8 cellular contexts compared by ENCODE assay signal in genomic region chr5:177350776-177351391, GRCh38. TPM values are rescaled to one million over a fixed set of nuclear protein-coding genes. Genes with fewer than 3 reads are reported as not detected.
A peak's percentile ranks its signal among the peaks of the same experiment; 100 is the strongest.
DNase-seq lines count a peak whose midpoint lies in the region; ATAC-seq and TF ChIP-seq lines count a peak whose summit lies in the region.

No MANE protein-coding gene starts in this region.

- H3K23ac ChIP-seq in IMR-90 (ENCODE audit: low read depth, low read length) = peak overlapping the region; percentile 57

- H3K9ac ChIP-seq in IMR-90 (ENCODE audit: low read depth, low read length) (peak overlapping the region; percentile 78), colonic mucosa (ENCODE audit: low read depth in 2 of 2, low read length in 2 of 2) (peak overlapping the region; percentile 74 to 93)

- H2BK15ac ChIP-seq in IMR-90 (ENCODE audit: low read depth, low read length) = no peak overlapping the region

- H3K9me1 ChIP-seq in IMR-90 (ENCODE audit: insufficient read depth, low read length) = peaks cover 10% of the 10 kb centered on the region; the same call in 1 of the 2 replicates

- no TSS peak for BruUV-seq in IMR-90 (replicated peaks; lab: Mats Ljungman, UMichigan)

- H3K14ac ChIP-seq in IMR-90 (replicated peaks; ENCODE audit: low read depth, low read length) = peak overlapping the region; percentile 95

- CTCF ChIA-PET in IMR-90 (lab: Yijun Ruan, JAX) = interaction anchor here (0.7 to 1.4 kb wide), 2 partner anchors 40 to 103 kb away, joined by 3 read pairs; no protein-coding TSS in a partner anchor
- CTCF ChIA-PET in naive thymus-derived CD4-positive, alpha-beta T cell (lab: Charles Lee) = interaction anchor here (1.0 to 3.4 kb wide), 5 partner anchors 9 to 104 kb away, joined by 3 to 13 read pairs (median 4); no protein-coding TSS in a partner anchor

- H2AK5ac ChIP-seq in IMR-90 (ENCODE audit: low read depth, low read length) = peak overlapping the region; percentile 98

- H3K27ac Mint-ChIP-seq in naive thymus-derived CD4-positive, alpha-beta T cell = peak overlapping the region; percentile 93 to 100 (median 99)

- H3K4me2 ChIP-seq in IMR-90 (ENCODE audit: low read depth, low read length) = peak overlapping the region; percentile 98

- intact Hi-C loops in IMR-90 (cut with micrococcal nuclease) (no loop called here), colonic mucosa (cut with DNase I) (no loop called here)
- intact Hi-C loops in naive thymus-derived CD4-positive, alpha-beta T cell (cut with micrococcal nuclease) = loop anchor here (1.0 to 5.0 kb wide), 11 partner anchors 11 to 962 kb away; partner anchors contain the start of genes RNF44 (in 2 of the 2), GRK6 (in 1 of the 2), HIGD2A (in 1 of the 2) and NOP16 (in 1 of the 2)

- H4K20me1 ChIP-seq in IMR-90 (ENCODE audit: insufficient read depth, low read length) = peaks cover 12% of the 10 kb centered on the region

- TF ChIP-seq POLR2A in IMR-90 (IDR thresholded peaks at IDR 0.05; ENCODE audit: low read depth, low read length) = no peak

- H3K79me1 ChIP-seq in IMR-90 (ENCODE audit: low read depth in 1 of 2, low read length in 2 of 2) = peaks cover 37 to 40% of the 10 kb centered on the region in 2 experiments

- H3K18ac ChIP-seq in IMR-90 (ENCODE audit: low read depth, low read length) = peak overlapping the region; percentile 7; the same call in 1 of the 2 replicates

- H2BK120ac ChIP-seq in IMR-90 (ENCODE audit: low read depth, low read length) = no peak overlapping the region

- H3K4me1 Mint-ChIP-seq in naive thymus-derived CD4-positive, alpha-beta T cell = peaks cover 54 to 79% (median 69%) of the 10 kb centered on the region in 7 donors

- H4K91ac ChIP-seq in IMR-90 (ENCODE audit: insufficient read depth, low read depth, low read length) = peak overlapping the region; percentile 77

- peak overlapping the region; percentile 93 to 99 (median 98) for H3K4me3 Mint-ChIP-seq in naive thymus-derived CD4-positive, alpha-beta T cell

- H3K9me3 Mint-ChIP-seq in naive thymus-derived CD4-positive, alpha-beta T cell = peaks cover 0 to 14% (median 0%) of the 10 kb centered on the region in 11 donors

- H2BK5ac ChIP-seq in IMR-90 (ENCODE audit: low read depth, low read length, poor library complexity, severe bottlenecking) = peak overlapping the region; percentile 93

- H4K5ac ChIP-seq in IMR-90 (ENCODE audit: low read depth, low read length) = peak overlapping the region; percentile 79

- H3K36me3 ChIP-seq in IMR-90 (ENCODE audit: control insufficient read depth, insufficient read depth, low read length) (peaks cover 7% of the 10 kb centered on the region; the same call in 1 of the 2 replicates), colonic mucosa (no peaks in the 10 kb centered on the region)
- peaks cover 0 to 36% (median 5%) of the 10 kb centered on the region in 3 experiments for H3K36me3 ChIP-seq in naive thymus-derived CD4-positive, alpha-beta T cell (ENCODE audit: control insufficient read depth in 2 of 3, insufficient read depth in 3 of 3, low read length in 3 of 3)

- H3K9me3 ChIP-seq in IMR-90 (ENCODE audit: control insufficient read depth, insufficient read depth, low read length) (peaks cover 2% of the 10 kb centered on the region; the same call in 1 of the 2 replicates), colonic mucosa (no peaks in the 10 kb centered on the region)
- H3K9me3 ChIP-seq in naive thymus-derived CD4-positive, alpha-beta T cell (ENCODE audit: control insufficient read depth in 2 of 3, low read length in 3 of 3) = no peaks in the 10 kb centered on the region

- H3K27me3 ChIP-seq in IMR-90 (ENCODE audit: control insufficient read depth, insufficient read depth, low read length) = peaks cover 2% of the 10 kb centered on the region; the same call in 1 of the 2 replicates
- H3K27me3 ChIP-seq in colonic mucosa = no peaks in the 10 kb centered on the region
- H3K27me3 ChIP-seq in naive thymus-derived CD4-positive, alpha-beta T cell (ENCODE audit: control insufficient read depth in 2 of 2, insufficient read depth in 2 of 2, low read length in 2 of 2) = no peaks in the 10 kb centered on the region

- H3K4ac ChIP-seq in IMR-90 (ENCODE audit: low read depth, low read length) = peak overlapping the region; percentile 85

- ATAC-seq in IMR-90 (ENCODE audit: low read depth) = no peak
- ATAC-seq in naive thymus-derived CD4-positive, alpha-beta T cell = no peak
- ATAC-seq in left lobe of liver = no peak

- H3K4me3 ChIP-seq in IMR-90 (ENCODE audit: insufficient read depth, low read depth, low read length) = peak overlapping the region; percentile 63
- peak overlapping the region; percentile 87 for H3K4me3 ChIP-seq in colonic mucosa
- H3K4me3 ChIP-seq in naive thymus-derived CD4-positive, alpha-beta T cell (ENCODE audit: low read length) = peak overlapping the region; percentile 91

- peak overlapping the region; percentile 95 for H2AK9ac ChIP-seq in IMR-90 (replicated peaks; ENCODE audit: low read depth, low read length, poor library complexity)

- H4K8ac ChIP-seq in IMR-90 (ENCODE audit: low read depth in 2 of 2, low read length in 2 of 2) = peak overlapping the region; percentile 99 to 100

- peaks cover 24% of the 10 kb centered on the region for H3K4me1 ChIP-seq in IMR-90 (ENCODE audit: control insufficient read depth, insufficient read depth, low read length)
- peaks cover 10% of the 10 kb centered on the region for H3K4me1 ChIP-seq in colonic mucosa
- H3K4me1 ChIP-seq in naive thymus-derived CD4-positive, alpha-beta T cell (ENCODE audit: control insufficient read depth in 2 of 2, insufficient read depth in 2 of 2, low read length in 2 of 2) = peaks cover 29 to 39% of the 10 kb centered on the region in 2 donors

- H3K56ac ChIP-seq in IMR-90 (ENCODE audit: extremely low read depth, insufficient read depth, low read length) = peak overlapping the region; percentile 84

- H3K27ac ChIP-seq in IMR-90 (ENCODE audit: insufficient read depth, low read length) (peak overlapping the region; percentile 86), colonic mucosa (peak overlapping the region; percentile 94)
- peak overlapping the region; percentile 95 for H3K27ac ChIP-seq in naive thymus-derived CD4-positive, alpha-beta T cell (ENCODE audit: low read depth, low read length)

- peaks cover 4 to 22% (median 7%) of the 10 kb centered on the region in 5 donors for H3K36me3 Mint-ChIP-seq in naive thymus-derived CD4-positive, alpha-beta T cell

- H2BK20ac ChIP-seq in IMR-90 (ENCODE audit: low read depth, low read length) = no peak overlapping the region

- no peaks in the 10 kb centered on the region for H3K27me3 Mint-ChIP-seq in naive thymus-derived CD4-positive, alpha-beta T cell

- TF ChIP-seq CTCF in IMR-90 (conservative IDR thresholded peaks at IDR 0.05; ENCODE audit: low read depth, low read length) (no peak), colonic mucosa (IDR thresholded peaks at IDR 0.05) (no peak)

- in situ Hi-C loops in IMR-90 (cut with MboI; ENCODE audit: low sequenced_read_pairs) = no loop called here

- peak overlapping the region; percentile 99 for H2AFZ ChIP-seq in IMR-90 (replicated peaks; ENCODE audit: low read length, poor library complexity)

- no peak for TF ChIP-seq RAD21 in IMR-90 (IDR thresholded peaks at IDR 0.05; ENCODE audit: low read length)

- WGBS in IMR-90 (ENCODE audit: extremely low coverage in 2 of 2, insufficient read length in 1 of 2), 2 experiments = 0% methylated on average over 1 of the region's 19 CpGs; no CpG with 5 or more reads in 1 of the 2 experiments

- dilution Hi-C loops in IMR-90 (cut with HindIII; ENCODE audit: low sequenced_read_pairs, unreplicated experiment) = no loop called here

- DNase-seq in EH (ENCODE audit: low read depth) = peak; percentile 14
- no peak for DNase-seq in IMR-90
- DNase-seq in colonic mucosa = no peak
- DNase-seq in naive thymus-derived CD4-positive, alpha-beta T cell = no peak
- DNase-seq in NCI-H1436 (lab: John Stamatoyannopoulos, UW) = no peak
- DNase-seq in H4 (ENCODE audit: low spot score) = no peak
- DNase-seq in left lobe of liver (ENCODE audit: low spot score) = no peak
- DNase-seq in mesenteric fat pad (ENCODE audit: low spot score) = no peak

- POLR2A ChIA-PET in IMR-90 (lab: Charles Lee; ENCODE audit: unreplicated experiment) = interaction anchor here (0.7 kb wide), 1 partner anchor 125 kb away, joined by 3 read pairs; no protein-coding TSS in a partner anchor
- POLR2A ChIA-PET in naive thymus-derived CD4-positive, alpha-beta T cell (lab: Charles Lee) = interaction anchor here (0.6 to 2.4 kb wide), 14 partner anchors 10 to 336 kb away, joined by 3 to 28 read pairs (median 4); no protein-coding TSS in a partner anchor

RNA-seq across cellular contexts. Expression of gene LMAN2, which starts 0.6 kb away (rescaled TPM):
- total RNA-seq in IMR-90 (2012; rRNA removed) (164 and 303 TPM in 2 replicates), colonic mucosa (100 to 1,000 TPM; 137 to 185 TPM), left lobe of liver (162 TPM), mesenteric fat pad (90.9 TPM)
- polyA plus RNA-seq in IMR-90 (2012; rRNA removed) = 251 and 253 TPM in 2 replicates
- 241 and 386 TPM in 2 replicates for polyA plus RNA-seq in IMR-90 (2012; cell fraction: cytosol; rRNA removed)
- 123 and 180 TPM in 2 replicates for polyA plus RNA-seq in IMR-90 (2012; cell fraction: nucleus; rRNA removed; ENCODE audit: low replicate concordance)
- 100 to 1,000 TPM in 2 of 5 experiments, 10 to 100 TPM in 3; 71.8 to 144 (median 99.7) TPM for total RNA-seq in naive thymus-derived CD4-positive, alpha-beta T cell
- 100 to 1,000 TPM; 194 to 202 TPM for polyA plus RNA-seq in naive thymus-derived CD4-positive, alpha-beta T cell
- 745 and 800 TPM in 2 replicates for total RNA-seq in H4 (2014; rRNA removed; shearing (Covaris generic))

RNA-seq across cellular contexts. Expression of gene RGS14, which starts 6.8 kb away (rescaled TPM):
- total RNA-seq in IMR-90 (2012; rRNA removed) = 1.1 TPM in 2 replicates
- 6.5 and 7.6 TPM in 2 replicates for polyA plus RNA-seq in IMR-90 (2012; rRNA removed)
- 8.3 and 12.9 TPM in 2 replicates for polyA plus RNA-seq in IMR-90 (2012; cell fraction: cytosol; rRNA removed)
- polyA plus RNA-seq in IMR-90 (2012; cell fraction: nucleus; rRNA removed; ENCODE audit: low replicate concordance) = 12.4 and 21.2 TPM in 2 replicates
- 10 to 100 TPM in 1 of 2 donors, 1 to 10 TPM in 1; 9.1 to 10.1 TPM for total RNA-seq in colonic mucosa
- total RNA-seq in naive thymus-derived CD4-positive, alpha-beta T cell = 100 to 1,000 TPM in 3 of 5 experiments, 10 to 100 TPM in 2; 68.4 to 196 (median 112) TPM
- polyA plus RNA-seq in naive thymus-derived CD4-positive, alpha-beta T cell = 100 to 1,000 TPM in 1 of 2 donors, 10 to 100 TPM in 1; 32.9 to 100 TPM
- 26.2 and 28.1 TPM in 2 replicates for total RNA-seq in H4 (2014; rRNA removed; shearing (Covaris generic))
- 34.6 TPM for total RNA-seq in left lobe of liver
- 8.2 TPM for total RNA-seq in mesenteric fat pad

RNA-seq across cellular contexts. Expression of gene SLC34A1, which starts 33.4 kb away (rescaled TPM):
- total RNA-seq in IMR-90 (2012; rRNA removed) = not detected in 2 replicates
- not detected in 2 replicates for polyA plus RNA-seq in IMR-90 (2012; rRNA removed)
- polyA plus RNA-seq in IMR-90 (2012; cell fraction: cytosol; rRNA removed) = 0.01 TPM in 1 of 2 replicates, not detected in the other
- 0.02 and 0.05 TPM in 2 replicates for polyA plus RNA-seq in IMR-90 (2012; cell fraction: nucleus; rRNA removed; ENCODE audit: low replicate concordance)
- total RNA-seq in colonic mucosa = not detected
- under 1 TPM in 2 of 5 experiments, not detected in 3; 0.27 to 0.29 TPM for total RNA-seq in naive thymus-derived CD4-positive, alpha-beta T cell
- polyA plus RNA-seq in naive thymus-derived CD4-positive, alpha-beta T cell = not detected
- total RNA-seq in H4 (2014; rRNA removed; shearing (Covaris generic)) = not detected in 2 replicates
- 3.0 TPM for total RNA-seq in left lobe of liver
- not detected for total RNA-seq in mesenteric fat pad

RNA-seq across cellular contexts. Expression of gene MXD3, which starts 39.2 kb away (rescaled TPM):
- total RNA-seq in IMR-90 (2012; rRNA removed) (5.6 and 7.3 TPM in 2 replicates), colonic mucosa (10 to 100 TPM in 1 of 2 donors, 1 to 10 TPM in 1; 9.3 to 36.4 TPM), left lobe of liver (9.4 TPM), mesenteric fat pad (7.2 TPM)
- polyA plus RNA-seq in IMR-90 (2012; rRNA removed) = 12.9 and 14.5 TPM in 2 replicates
- 12.4 and 23.8 TPM in 2 replicates for polyA plus RNA-seq in IMR-90 (2012; cell fraction: cytosol; rRNA removed)
- polyA plus RNA-seq in IMR-90 (2012; cell fraction: nucleus; rRNA removed; ENCODE audit: low replicate concordance) = 46.2 and 104 TPM in 2 replicates
- total RNA-seq in naive thymus-derived CD4-positive, alpha-beta T cell = 10 to 100 TPM in 4 of 5 experiments, 1 to 10 TPM in 1; 8.8 to 39.8 (median 18.3) TPM
- polyA plus RNA-seq in naive thymus-derived CD4-positive, alpha-beta T cell = under 1 TPM; 0.63 to 0.75 TPM
- total RNA-seq in H4 (2014; rRNA removed; shearing (Covaris generic)) = 34.7 and 74.3 TPM in 2 replicates

RNA-seq across cellular contexts. Expression of gene PRELID1, which starts 47.3 kb away (rescaled TPM):
- 115 and 116 TPM in 2 replicates for total RNA-seq in IMR-90 (2012; rRNA removed)
- polyA plus RNA-seq in IMR-90 (2012; rRNA removed) = 239 and 277 TPM in 2 replicates
- polyA plus RNA-seq in IMR-90 (2012; cell fraction: cytosol; rRNA removed) = 256 and 277 TPM in 2 replicates
- polyA plus RNA-seq in IMR-90 (2012; cell fraction: nucleus; rRNA removed; ENCODE audit: low replicate concordance) = 79.4 and 122 TPM in 2 replicates
- 100 to 1,000 TPM; 245 to 396 TPM for total RNA-seq in colonic mucosa
- total RNA-seq in naive thymus-derived CD4-positive, alpha-beta T cell = 100 to 1,000 TPM in 1 of 5 experiments, 10 to 100 TPM in 4; 49.0 to 172 (median 57.2) TPM
- polyA plus RNA-seq in naive thymus-derived CD4-positive, alpha-beta T cell = 100 to 1,000 TPM; 155 to 177 TPM
- 487 and 500 TPM in 2 replicates for total RNA-seq in H4 (2014; rRNA removed; shearing (Covaris generic))
- total RNA-seq in left lobe of liver = 68.1 TPM
- 110 TPM for total RNA-seq in mesenteric fat pad

Comparison
In these comparisons a context has a peak if more than half of its experiments do, and no peak if none do; other contexts are left out.
1. intact Hi-C loops: an anchor here in naive thymus-derived CD4-positive, alpha-beta T cell (1.0 to 5.0 kb wide); none called in IMR-90 and colonic mucosa.